In genomic region chr10:131874991-131875451, GRCh38 we compare ENCODE assay signal across 8 cellular contexts. TPM values are rescaled to one million over a fixed set of nuclear protein-coding genes. Genes with fewer than 3 reads are reported as not detected.
A peak's percentile ranks its signal among the peaks of the same experiment; 100 is the strongest.
DNase-seq lines count a peak whose midpoint lies in the region; ATAC-seq and TF ChIP-seq lines count a peak whose summit lies in the region.

No MANE protein-coding gene starts in this region.

- no peak overlapping the region for H2AFZ ChIP-seq in DND-41 (ENCODE audit: low read depth, low read length)

- H4K20me1 ChIP-seq in DND-41 (ENCODE audit: insufficient read depth, low read length): no peaks in the 10 kb centered on the region

- H3K27me3 ChIP-seq in DND-41 (ENCODE audit: insufficient read depth, low read length, poor library complexity): peaks cover 2% of the 10 kb centered on the region
- peaks cover 10% of the 10 kb centered on the region for H3K27me3 ChIP-seq in adrenal gland
- H3K27me3 ChIP-seq in sigmoid colon: peaks cover 0 to 23% (median 20%) of the 10 kb centered on the region in 3 donors

- TF ChIP-seq POLR2A in adrenal gland (IDR thresholded peaks at IDR 0.05) (no peak), sigmoid colon (IDR thresholded peaks at IDR 0.05) (no peak)

- DNase-seq in DND-41 (peak; percentile 72), GOT3 (lab: John Stamatoyannopoulos, UW) (peak; percentile 26), NAMALWA (ENCODE audit: low spot score) (peak; percentile 89), SIG-M5 (lab: John Stamatoyannopoulos, UW) (peak; percentile 7), adrenal gland (peak; percentile 76 to 89 (median 83)), hepatic stellate cell (ENCODE audit: low spot score) (peak; percentile 86), sigmoid colon (peak; percentile 80)

- no peaks in the 10 kb centered on the region for H3K36me3 ChIP-seq in DND-41 (ENCODE audit: insufficient read depth, low read length)
- no peaks in the 10 kb centered on the region for H3K36me3 ChIP-seq in adrenal gland (replicated peaks in 1 of 2)
- H3K36me3 ChIP-seq in sigmoid colon: no peaks in the 10 kb centered on the region

- H3K4me1 ChIP-seq in DND-41 (ENCODE audit: insufficient read depth, low read length) (no peaks in the 10 kb centered on the region), adrenal gland (replicated peaks in 1 of 2) (peaks cover 0 to 6% of the 10 kb centered on the region in 2 donors), sigmoid colon (peaks cover 0 to 9% (median 7%) of the 10 kb centered on the region in 4 donors)

- intact Hi-C loops in adrenal gland (cut with DNase I): loop anchor here (5.0 to 10.0 kb wide), 3 partner anchors 420 to 1690 kb away; no protein-coding TSS in a partner anchor
- intact Hi-C loops in sigmoid colon (cut with DNase I): loop anchor here (5.0 to 10.0 kb wide), 2 partner anchors 420 to 1688 kb away; no protein-coding TSS in a partner anchor

- H3K27ac ChIP-seq in DND-41 (ENCODE audit: low read length): no peak overlapping the region
- no peak overlapping the region for H3K27ac ChIP-seq in adrenal gland
- no peak overlapping the region for H3K27ac ChIP-seq in sigmoid colon

- no peak for TF ChIP-seq EP300 in sigmoid colon (IDR thresholded peaks at IDR 0.05)

- no peak overlapping the region for H3K4me2 ChIP-seq in DND-41 (ENCODE audit: insufficient read depth, low read length)

- TF ChIP-seq CTCF in DND-41 (IDR thresholded peaks at IDR 0.05; ENCODE audit: borderline replicate concordance, extremely low read depth, low read length, poor library complexity, severe bottlenecking) (peak; percentile 85), adrenal gland (IDR thresholded peaks at IDR 0.05) (peak; percentile 60 to 77 (median 76)), sigmoid colon (IDR thresholded peaks at IDR 0.05) (peak in 3 of 4 experiments; percentile 3 to 58 (median 38))

- 1 to 5% (median 4%) methylated on average over 7 to 17 of the region's 17 CpGs for WGBS in adrenal gland, 4 donors
- 2 to 4% methylated on average over 17 of the region's 17 CpGs for WGBS in sigmoid colon, 2 donors

- H3K9me3 ChIP-seq in DND-41 (ENCODE audit: insufficient read depth, low read length, severe bottlenecking): no peaks in the 10 kb centered on the region
- no peaks in the 10 kb centered on the region for H3K9me3 ChIP-seq in adrenal gland (replicated peaks in 1 of 3)
- no peaks in the 10 kb centered on the region for H3K9me3 ChIP-seq in sigmoid colon

- H3K4me3 ChIP-seq in DND-41 (ENCODE audit: low read depth in 1 of 2, low read length in 2 of 2) (no peak overlapping the region), adrenal gland (no peak overlapping the region), sigmoid colon (no peak overlapping the region)

- H3K9ac ChIP-seq in DND-41 (ENCODE audit: low read depth, low read length): no peak overlapping the region

- ATAC-seq in DND-41 (ENCODE audit: insufficient read depth, low read depth): peak; percentile 85
- ATAC-seq in GM18858 (IDR thresholded peaks at IDR 0.05; ENCODE audit: unreplicated experiment): no peak

- H3K79me2 ChIP-seq in DND-41 (ENCODE audit: insufficient read depth, low read length): no peaks in the 10 kb centered on the region

RNA-seq across cellular contexts. Expression of gene PPP2R2D, which starts 25.8 kb away (rescaled TPM):
- total RNA-seq in adrenal gland: 10 to 100 TPM; 37.8 to 83.2 (median 53.0) TPM
- polyA plus RNA-seq in adrenal gland: 10 to 100 TPM; 47.1 to 79.5 (median 63.3) TPM
- 10 to 100 TPM; 22.7 to 44.0 (median 34.6) TPM for total RNA-seq in sigmoid colon
- polyA plus RNA-seq in sigmoid colon: 10 to 100 TPM; 18.4 to 23.8 (median 22.8) TPM

Comparison
In these comparisons a context has a peak if more than half of its experiments do, and no peak if none do; other contexts are left out.
1. DNase-seq: peak in every context shown above with its lines; median percentile 89 in NAMALWA; 86 in hepatic stellate cell; 83 in adrenal gland; 80 in sigmoid colon; 72 in DND-41; 26 in GOT3; 7 in SIG-M5.